Comparison of ENCODE assay signal across 9 cellular contexts in the genomic region with DNA sequence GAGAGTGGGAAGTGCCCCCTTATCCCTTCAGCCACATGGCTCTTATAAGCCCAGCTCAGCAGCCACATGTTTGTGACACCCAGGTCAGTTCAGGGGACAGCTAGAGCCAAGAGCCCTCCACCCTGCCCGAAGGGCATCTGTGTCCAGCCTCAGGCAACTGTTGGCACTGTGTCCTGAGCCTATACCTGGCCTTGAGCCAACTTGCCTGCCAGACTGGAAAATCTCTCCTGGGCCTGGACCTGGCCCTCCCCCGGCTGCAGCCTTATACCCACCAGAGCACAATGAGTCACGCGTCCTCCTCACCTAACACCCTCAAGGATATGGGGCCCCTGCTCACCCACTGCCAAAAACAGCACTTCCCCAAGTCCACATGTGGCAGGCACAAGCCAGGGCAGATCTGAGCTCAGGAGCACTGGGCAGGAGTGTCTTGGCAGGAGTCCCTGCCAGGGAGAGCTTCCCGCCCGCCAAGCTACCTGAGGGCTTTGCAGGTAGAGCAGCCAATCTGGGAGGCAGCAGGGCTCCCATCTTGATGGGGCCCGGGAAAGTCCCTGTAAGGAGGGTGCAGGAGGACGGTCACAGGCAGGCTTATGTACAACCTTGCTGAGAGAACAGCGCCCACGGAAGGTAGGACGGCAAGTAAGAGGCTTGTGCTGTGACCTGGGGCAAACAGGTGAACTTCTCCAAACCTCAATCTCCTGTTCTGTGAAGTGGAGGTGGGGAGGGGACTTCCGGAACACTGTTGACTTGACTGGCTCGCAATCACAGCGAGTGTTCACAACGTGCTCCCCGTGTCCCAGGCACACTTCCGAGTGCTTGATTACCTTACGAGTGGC. TPM values are rescaled to one million over a fixed set of nuclear protein-coding genes. Genes with fewer than 3 reads are reported as not detected.
DNase-seq lines count a peak whose midpoint lies in the region; ATAC-seq and TF ChIP-seq lines count a peak whose summit lies in the region.
"Had no signal": no experiment of that assay in that cellular context is flagged by ENCODE, and none has a peak within 500 bp of the region (broad histone marks: within the 10 kb centered on the region; RNA-seq: fewer than 3 reads in every experiment).

No MANE protein-coding gene starts in this region.

- H3K27ac ChIP-seq in 22Rv1: 0 out of 2 replicates have a peak overlapping the region, but pooled peaks have one; percentile 13
- H3K27ac ChIP-seq in endodermal cell (ENCODE audit: low read depth, low read length): no peak overlapping the region
- H3K27ac ChIP-seq in osteoblast (ENCODE audit: low read depth, low read length): no peak overlapping the region

- no peaks in the 10 kb centered on the region for H3K79me2 ChIP-seq in osteoblast (ENCODE audit: insufficient read depth, low read length)

- no peaks in the 10 kb centered on the region for H3K9me3 Mint-ChIP-seq in endodermal cell

- no peaks in the 10 kb centered on the region for H4K20me1 ChIP-seq in osteoblast (ENCODE audit: insufficient read depth, low read length)

- H3K9ac ChIP-seq in endodermal cell (ENCODE audit: extremely low read depth, low read length, poor library complexity, severe bottlenecking): no peak overlapping the region

- DNase-seq in LHCN-M2 (ENCODE audit: low read depth): peak; percentile 35
- DNase-seq in activated CD4-positive, alpha-beta T cell treated with anti-CD3 and anti-CD28 coated beads, Interleukin-2, amount 50 U/mL, for 1 hour: peak; percentile 55
- peak; percentile 63 for DNase-seq in endodermal cell
- DNase-seq in osteoblast (ENCODE audit: insufficient read length, low spot score, missing footprints): peak; percentile 87
- no peak for DNase-seq in C1 segment of cervical spinal cord (lab: John Stamatoyannopoulos, UW)
- no peak for DNase-seq in amniotic stem cell (lab: John Stamatoyannopoulos, UW)

- H3K9me3 ChIP-seq in endodermal cell (ENCODE audit: control insufficient read depth, low read length): no peaks in the 10 kb centered on the region
- no peaks in the 10 kb centered on the region for H3K9me3 ChIP-seq in osteoblast (ENCODE audit: low read depth, low read length)

- H3K36me3 Mint-ChIP-seq in endodermal cell (ENCODE audit: low read depth): no peaks in the 10 kb centered on the region

- 85 to 86% methylated on average over 8 to 18 of the region's 18 CpGs for WGBS in endodermal cell (ENCODE audit: insufficient coverage in 1 of 2, insufficient read length in 1 of 2), 2 experiments

- peak overlapping the region; percentile 44 for H3K27ac Mint-ChIP-seq in endodermal cell

- TF ChIP-seq CTCF in 22Rv1 (IDR thresholded peaks at IDR 0.05) (no peak), endodermal cell (conservative IDR thresholded peaks at IDR 0.05) (no peak), osteoblast (IDR thresholded peaks at IDR 0.05; ENCODE audit: extremely low read depth, low read depth, low read length) (no peak)

- no peak overlapping the region for H2AFZ ChIP-seq in osteoblast (ENCODE audit: low read length)

- H3K4me1 ChIP-seq in endodermal cell (ENCODE audit: control insufficient read depth, insufficient read depth, low read length): peaks cover 13% of the 10 kb centered on the region
- peaks cover 8% of the 10 kb centered on the region for H3K4me1 ChIP-seq in osteoblast (ENCODE audit: insufficient read depth, low read length)

- peaks cover 1% of the 10 kb centered on the region for H3K27me3 Mint-ChIP-seq in endodermal cell (ENCODE audit: insufficient read depth)

- H3K4me1 Mint-ChIP-seq in endodermal cell: peaks cover 12% of the 10 kb centered on the region

- H3K27me3 ChIP-seq in endodermal cell (ENCODE audit: control insufficient read depth, insufficient read depth, low read length, poor library complexity, severe bottlenecking) (no peaks in the 10 kb centered on the region), osteoblast (ENCODE audit: insufficient read depth, low read length) (no peaks in the 10 kb centered on the region)

- H3K4me3 Mint-ChIP-seq in endodermal cell: no peak overlapping the region

- H3K4me2 ChIP-seq in osteoblast (ENCODE audit: insufficient read depth, low read length): no peak overlapping the region

- no peaks in the 10 kb centered on the region for H3K36me3 ChIP-seq in endodermal cell (ENCODE audit: control insufficient read depth, insufficient read depth, low read length)
- H3K36me3 ChIP-seq in osteoblast (ENCODE audit: insufficient read depth, low read length): no peaks in the 10 kb centered on the region

- no peak for ATAC-seq in GM18868 (IDR thresholded peaks at IDR 0.05; ENCODE audit: unreplicated experiment)

- H3K4me3 ChIP-seq in endodermal cell (ENCODE audit: low read length) (no peak overlapping the region), osteoblast (ENCODE audit: insufficient read depth, low read length) (no peak overlapping the region)

RNA-seq across cellular contexts. Expression of a gene that starts 19.8 kb away (rescaled TPM):
- total RNA-seq in LHCN-M2 (2014; rRNA removed): 106 and 143 TPM in 2 replicates
- 136 TPM for polyA plus RNA-seq in LHCN-M2 (2012)
- 100 to 1,000 TPM; 222 to 227 TPM for total RNA-seq in endodermal cell
- polyA plus RNA-seq in endodermal cell (2013, experiment 1 of 2): 74.9 TPM
- polyA plus RNA-seq in endodermal cell (2013, experiment 2 of 2): 76.7 TPM
- total RNA-seq in osteoblast: 220 and 265 TPM in 2 replicates

RNA-seq across cellular contexts. Expression of a gene that starts 19.9 kb away (rescaled TPM):
- total RNA-seq in LHCN-M2 (2014; rRNA removed): not detected in 2 replicates
- not detected for polyA plus RNA-seq in LHCN-M2 (2012)
- total RNA-seq in endodermal cell: not detected
- polyA plus RNA-seq in endodermal cell (2013, experiment 1 of 2): not detected
- polyA plus RNA-seq in endodermal cell (2013, experiment 2 of 2): not detected
- not detected in 2 replicates for total RNA-seq in osteoblast
- total RNA-seq: T-helper 1 cell treated with Interleukin-12 subunit alpha and Interleukin-12 subunit beta and Interleukin-4 antibody, amounts not matched to agents 30 ng/mL and 1 ng/mL, for 36 hours had no signal

RNA-seq across cellular contexts. Expression of a gene that starts 44.5 kb away (rescaled TPM):
- total RNA-seq in LHCN-M2 (2014; rRNA removed): not detected in 2 replicates
- not detected for polyA plus RNA-seq in LHCN-M2 (2012)
- not detected for total RNA-seq in endodermal cell
- polyA plus RNA-seq in endodermal cell (2013, experiment 1 of 2): not detected
- not detected for polyA plus RNA-seq in endodermal cell (2013, experiment 2 of 2)
- not detected in 2 replicates for total RNA-seq in osteoblast
- total RNA-seq: T-helper 1 cell treated with Interleukin-12 subunit alpha and Interleukin-12 subunit beta and Interleukin-4 antibody, amounts not matched to agents 30 ng/mL and 1 ng/mL, for 36 hours had no signal

Comparison
In these comparisons a context has a peak if more than half of its experiments do, and no peak if none do; other contexts are left out.
1. DNase-seq: peak in LHCN-M2 (single experiment), activated CD4-positive, alpha-beta T cell treated with anti-CD3 and anti-CD28 coated beads, Interleukin-2, amount 50 U/mL, for 1 hour (single experiment), endodermal cell (single experiment) and osteoblast (single experiment); none in C1 segment of cervical spinal cord (0 of 14) and amniotic stem cell (single experiment).